ENCODE assay signal across 9 cellular contexts in the genomic region with DNA sequence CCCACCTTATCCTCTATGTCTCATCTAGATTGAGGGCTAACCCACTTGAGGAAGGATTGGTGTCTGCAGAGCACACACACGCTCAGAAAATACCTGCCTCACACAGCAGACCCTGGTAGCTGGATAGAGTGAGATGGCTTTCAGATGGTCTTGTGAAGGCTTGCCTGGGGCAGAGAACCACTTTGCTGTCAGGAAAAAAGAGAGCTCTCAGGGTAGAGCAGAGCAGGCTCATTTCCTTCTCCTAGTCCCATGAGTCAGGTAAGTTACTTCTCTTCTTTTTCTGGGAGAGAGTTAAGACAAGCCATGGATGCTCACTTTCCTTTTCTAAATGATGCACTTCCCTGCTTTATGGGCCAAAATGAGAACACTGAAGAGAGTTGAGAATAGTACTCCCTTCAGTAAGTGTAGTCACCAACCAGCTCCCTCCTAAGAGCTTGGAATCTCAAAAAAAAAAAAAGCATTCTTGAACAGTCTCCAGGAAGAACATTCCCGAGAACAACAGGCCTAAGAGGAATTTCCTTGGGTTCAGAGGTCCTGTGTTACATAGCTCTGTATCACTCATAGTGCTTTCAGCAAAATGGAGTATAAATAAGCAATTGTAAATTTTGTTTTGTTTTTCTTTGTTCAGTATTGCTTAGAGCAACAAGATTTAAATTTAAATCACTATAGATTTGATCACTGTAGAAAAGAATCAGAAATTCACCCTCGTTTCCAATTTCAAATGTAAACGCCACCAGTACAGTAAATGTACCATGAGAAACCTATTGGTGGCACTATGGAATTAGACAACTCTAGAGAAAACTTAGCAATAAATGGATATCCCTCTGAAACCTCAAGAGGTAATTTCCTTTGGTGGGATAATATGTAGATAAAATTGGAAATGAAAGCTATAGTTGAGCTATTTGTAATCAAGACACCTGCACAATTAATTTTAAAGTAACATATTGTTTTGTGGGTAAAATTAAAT.
A peak's percentile ranks its signal among the peaks of the same experiment; 100 is the strongest.
DNase-seq lines count a peak whose midpoint lies in the region; ATAC-seq and TF ChIP-seq lines count a peak whose summit lies in the region.
"Had no signal": no experiment of that assay in that cellular context is flagged by ENCODE, and none has a peak within 500 bp of the region (broad histone marks: within the 10 kb centered on the region; RNA-seq: fewer than 3 reads in every experiment).

No MANE protein-coding gene starts in this region.

- H3K4me1 Mint-ChIP-seq in brain = peaks cover 36% of the 10 kb centered on the region

- TF ChIP-seq CTCF in brain (conservative IDR thresholded peaks at IDR 0.05) = peak in 1 of 2 experiments; percentile 35
- TF ChIP-seq CTCF in tibial artery (IDR thresholded peaks at IDR 0.05) = no peak

- peak overlapping the region in 3 of 5 experiments; percentile 32 to 50 (median 46) for H3K27ac Mint-ChIP-seq in brain

- H3K36me3 Mint-ChIP-seq in brain = no peaks in the 10 kb centered on the region

- peaks cover 6% of the 10 kb centered on the region for H3K27me3 Mint-ChIP-seq in brain

- H3K4me3 ChIP-seq in tibial artery = no peak overlapping the region

- intact Hi-C loops in tibial artery (cut with DNase I; ENCODE audit: low total_unique reads) = no loop called here

- ATAC-seq in HG03439 (IDR thresholded peaks at IDR 0.05; ENCODE audit: unreplicated experiment) = no peak

- no peaks in the 10 kb centered on the region for H3K36me3 ChIP-seq in tibial artery
- H3K36me3 ChIP-seq: BE2C had no signal

- H3K27ac ChIP-seq in tibial artery = peak overlapping the region; percentile 17 to 34

- no peaks in the 10 kb centered on the region for H3K27me3 ChIP-seq in tibial artery
- H3K27me3 ChIP-seq: BE2C had no signal

- peaks cover 0 to 9% (median 3%) of the 10 kb centered on the region in 5 experiments for H3K9me3 Mint-ChIP-seq in brain

- peaks cover 0 to 20% (median 10%) of the 10 kb centered on the region in 4 donors for H3K4me1 ChIP-seq in tibial artery
- H3K4me1 ChIP-seq: BE2C had no signal

- peak; percentile 36 for DNase-seq in NCI-H1105 treated with DMSO at 0.1 percent for 48 hours (lab: John Stamatoyannopoulos, UW)
- DNase-seq in NCI-H1105 (lab: John Stamatoyannopoulos, UW) = no peak
- peak; percentile 85 for DNase-seq in iris pigment epithelial cell (ENCODE audit: low read depth)
- DNase-seq in tibial artery = no peak
- no peak for DNase-seq in central memory CD4-positive, alpha-beta T cell
- DNase-seq in DMS114 treated with DMSO at 0.1 percent for 48 hours (lab: John Stamatoyannopoulos, UW; ENCODE audit: unreplicated experiment) = no peak
- DNase-seq: BE2C had no signal

- H3K9me3 ChIP-seq in tibial artery = no peaks in the 10 kb centered on the region
- H3K9me3 ChIP-seq: BE2C had no signal

- no peak overlapping the region for H3K4me3 Mint-ChIP-seq in brain

Comparison
In these comparisons a context has a peak if more than half of its experiments do, and no peak if none do; other contexts are left out.
1. DNase-seq: peak in NCI-H1105 treated with DMSO at 0.1 percent for 48 hours (single experiment) and iris pigment epithelial cell (single experiment); none in NCI-H1105 (single experiment), tibial artery (0 of 2), central memory CD4-positive, alpha-beta T cell (single experiment) and DMS114 treated with DMSO at 0.1 percent for 48 hours (single experiment).